9 cellular contexts compared by ENCODE assay signal in the genomic region with DNA sequence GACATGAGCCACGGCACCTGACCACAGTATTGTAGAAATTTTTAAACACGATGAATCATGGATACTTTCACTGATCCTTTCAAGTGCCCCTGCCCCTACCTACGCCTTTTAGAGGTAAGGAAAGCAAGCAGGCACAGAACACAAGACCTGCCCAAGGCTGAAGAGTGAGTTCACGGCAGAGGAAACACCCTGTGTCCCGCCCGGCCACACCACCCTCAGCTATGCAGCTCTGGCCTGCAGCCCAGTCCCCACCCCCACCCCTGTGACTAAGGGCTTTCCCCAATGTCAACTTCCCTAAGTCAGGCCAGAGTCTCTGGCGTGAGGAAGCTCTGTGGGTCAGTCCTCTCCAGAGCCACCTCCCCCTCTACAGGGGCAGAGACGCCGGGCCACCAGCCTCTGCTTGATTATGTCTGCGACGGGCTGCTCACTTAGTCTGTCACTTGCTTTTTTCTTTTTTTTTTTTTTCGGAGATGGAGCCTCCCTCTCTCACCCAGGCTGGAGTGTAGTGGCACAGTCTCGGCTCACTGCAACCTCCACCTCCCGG. TPM values are rescaled to one million over a fixed set of nuclear protein-coding genes. Genes with fewer than 3 reads are reported as not detected.
DNase-seq lines count a peak whose midpoint lies in the region; ATAC-seq and TF ChIP-seq lines count a peak whose summit lies in the region.
"Had no signal": no experiment of that assay in that cellular context is flagged by ENCODE, and none has a peak within 500 bp of the region (broad histone marks: within the 10 kb centered on the region; RNA-seq: fewer than 3 reads in every experiment).

No MANE protein-coding gene starts in this region.

- H3K4me3 Mint-ChIP-seq in dendritic cell treated with granulocyte-macrophage colony-stimulating factor and Interleukin-4, amounts not matched to agents 40 ng/mL and 50 ng/mL, for 4 days: peak overlapping the region; percentile 7

- ATAC-seq in HG03175 (IDR thresholded peaks at IDR 0.05; ENCODE audit: unreplicated experiment): no peak
- no peak for ATAC-seq in GM18498 (IDR thresholded peaks at IDR 0.05; ENCODE audit: unreplicated experiment)

- peaks cover 29% of the 10 kb centered on the region for H3K36me3 ChIP-seq in mesodermal cell (ENCODE audit: control insufficient read depth, insufficient read depth, low read length)

- no peaks in the 10 kb centered on the region for H3K9me3 Mint-ChIP-seq in dendritic cell treated with granulocyte-macrophage colony-stimulating factor and Interleukin-4, amounts not matched to agents 40 ng/mL and 50 ng/mL, for 4 days

- H3K27ac Mint-ChIP-seq in dendritic cell treated with granulocyte-macrophage colony-stimulating factor and Interleukin-4, amounts not matched to agents 40 ng/mL and 50 ng/mL, for 4 days: peak overlapping the region; percentile 52

- H3K4me3 ChIP-seq in mesodermal cell (ENCODE audit: extremely low read depth, insufficient read depth, low read length, poor library complexity, severe bottlenecking): no peak overlapping the region

- DNase-seq in MV-4-11 (lab: John Stamatoyannopoulos, UW): peak; percentile 89
- no peak for DNase-seq in amniotic stem cell (lab: John Stamatoyannopoulos, UW)
- DNase-seq in stimulated activated CD8-positive, alpha-beta memory T cell treated with anti-CD3 and anti-CD28 coated beads, Interleukin-4, amount 100 ng/mL, for 48 hours: no peak

- H3K4me1 ChIP-seq in mesodermal cell (ENCODE audit: control insufficient read depth, insufficient read depth, low read length, poor library complexity, severe bottlenecking): peaks cover 12% of the 10 kb centered on the region

- WGBS in mesodermal cell (ENCODE audit: insufficient coverage in 2 of 2), 2 experiments: 74 to 75% methylated on average over 11 of the region's 14 CpGs

- peaks cover 58% of the 10 kb centered on the region for H3K4me1 Mint-ChIP-seq in dendritic cell treated with granulocyte-macrophage colony-stimulating factor and Interleukin-4, amounts not matched to agents 40 ng/mL and 50 ng/mL, for 4 days (ENCODE audit: low read depth)

- H3K27ac ChIP-seq in C4-2B (0 out of 2 replicates have a peak overlapping the region, but pooled peaks have one; percentile 2), mesodermal cell (ENCODE audit: low read depth, low read length, severe bottlenecking) (peak overlapping the region; percentile 59)
- H3K27ac ChIP-seq: parathyroid adenoma had no signal

- no peaks in the 10 kb centered on the region for H3K9me3 ChIP-seq in mesodermal cell (ENCODE audit: control insufficient read depth, low read length)

- H3K27me3 Mint-ChIP-seq in dendritic cell treated with granulocyte-macrophage colony-stimulating factor and Interleukin-4, amounts not matched to agents 40 ng/mL and 50 ng/mL, for 4 days: no peaks in the 10 kb centered on the region

- H3K36me3 Mint-ChIP-seq in dendritic cell treated with granulocyte-macrophage colony-stimulating factor and Interleukin-4, amounts not matched to agents 40 ng/mL and 50 ng/mL, for 4 days (ENCODE audit: low read depth): peaks cover 59% of the 10 kb centered on the region

- intact Hi-C loops in dendritic cell treated with granulocyte-macrophage colony-stimulating factor and Interleukin-4, amounts not matched to agents 40 ng/mL and 50 ng/mL, for 4 days (cut with micrococcal nuclease): no loop called here

- no peak for TF ChIP-seq CTCF in C4-2B (conservative IDR thresholded peaks at IDR 0.05)

RNA-seq across cellular contexts. Expression of gene SLC16A5, which starts 8.4 kb away (rescaled TPM):
- polyA plus RNA-seq in mesodermal cell (2013, experiment 1 of 2): 20.1 TPM
- polyA plus RNA-seq in mesodermal cell (2013, experiment 2 of 2): 19.1 TPM

RNA-seq across cellular contexts. Expression of gene ARMC7, which starts 13.6 kb away (rescaled TPM):
- polyA plus RNA-seq in mesodermal cell (2013, experiment 1 of 2): 10.1 TPM
- polyA plus RNA-seq in mesodermal cell (2013, experiment 2 of 2): 10.2 TPM

RNA-seq across cellular contexts. Expression of gene NT5C, which starts 35.4 kb away (rescaled TPM):
- 51.3 TPM for polyA plus RNA-seq in mesodermal cell (2013, experiment 1 of 2)
- 43.2 TPM for polyA plus RNA-seq in mesodermal cell (2013, experiment 2 of 2)

RNA-seq across cellular contexts. Expression of gene KCTD2, which starts 49.1 kb away (rescaled TPM):
- 22.7 TPM for polyA plus RNA-seq in mesodermal cell (2013, experiment 1 of 2)
- polyA plus RNA-seq in mesodermal cell (2013, experiment 2 of 2): 19.3 TPM

RNA-seq across cellular contexts. Expression of gene ATP5PD, which starts 49.4 kb away (rescaled TPM):
- polyA plus RNA-seq in mesodermal cell (2013, experiment 1 of 2): 183 TPM
- 197 TPM for polyA plus RNA-seq in mesodermal cell (2013, experiment 2 of 2)
